ENCODE assay signal across 29 cellular contexts in genomic region chr5:37685816-37686215, GRCh38.
"Had no signal": no experiment of that assay in that cellular context is flagged by ENCODE, and none has a peak within 500 bp of the region (broad histone marks: within the 10 kb centered on the region; RNA-seq: fewer than 3 reads in every experiment).

No MANE protein-coding gene starts in this region.

- H3K9me3 Mint-ChIP-seq: type B pancreatic cell had no signal

- H3K4me1 Mint-ChIP-seq: neural progenitor cell; stimulated activated naive CD8-positive, alpha-beta T cell treated with anti-CD3 and anti-CD28 coated beads, Interleukin-15, amount 100 ng/mL, for 72 hours had no signal

- H3K27ac ChIP-seq: neural progenitor cell, pancreas, psoas muscle, right lobe of liver, sigmoid colon, skin epidermis, spleen, suprapubic skin, testis, tibial artery, transverse colon, vagina had no signal

- H3K4me3 ChIP-seq: neural progenitor cell, pancreas, psoas muscle, right lobe of liver, sigmoid colon, skin epidermis, smooth muscle cell, spleen, suprapubic skin, testis, tibial artery, transverse colon, vagina had no signal

- DNase-seq: naive thymus-derived CD4-positive, alpha-beta T cell; natural killer cell; occipital lobe; psoas muscle; right lobe of liver; sigmoid colon; spleen; stimulated activated CD4-positive, alpha-beta T cell treated with anti-CD3 and anti-CD28 coated beads, Interleukin-12 subunit alpha, Interleukin-12 subunit beta, amount 100 ng/mL, for 4 hours; stimulated activated CD4-positive, alpha-beta T cell treated with anti-CD3 and anti-CD28 coated beads, Interleukin-1b, Interleukin-23, amount 100 ng/mL, for 48 hours; stimulated activated CD4-positive, alpha-beta T cell treated with anti-CD3 and anti-CD28 coated beads, Interleukin-4, amount 100 ng/mL, for 1 hour; stimulated activated CD4-positive, alpha-beta T cell treated with anti-CD3 and anti-CD28 coated beads, Interleukin-4, amount 100 ng/mL, for 4 hours; stimulated activated CD8-positive, alpha-beta memory T cell treated with anti-CD3 and anti-CD28 coated beads, Interleukin-4, amount 100 ng/mL, for 48 hours; stimulated activated naive CD4-positive, alpha-beta T cell; stimulated activated naive CD8-positive, alpha-beta T cell treated with anti-CD3 and anti-CD28 coated beads, Interleukin-15, amount 100 ng/mL, for 72 hours; stimulated activated naive CD8-positive, alpha-beta T cell treated with anti-CD3 and anti-CD28 coated beads, Interleukin-15, Interleukin-2, amounts not matched to agents 100 U/mL and 50 U/mL, for 24 hours; substantia nigra; testis; tibial artery; transverse colon had no signal

- H3K4me3 Mint-ChIP-seq: naive thymus-derived CD4-positive, alpha-beta T cell; natural killer cell; nephron; neural progenitor cell; stimulated activated memory B cell treated with anti-CD40 and anti-IgM and Interleukin-4, amounts not matched to agents 10 μg/mL and 1 μg/mL and 100 μg/mL, for 72 hours; stimulated activated naive CD8-positive, alpha-beta T cell treated with anti-CD3 and anti-CD28 coated beads, Interleukin-15, amount 100 ng/mL, for 72 hours; type B pancreatic cell had no signal

- H3K27me3 ChIP-seq: neural progenitor cell, pancreas, right lobe of liver, sigmoid colon, spleen, suprapubic skin, testis, tibial artery, transverse colon, vagina had no signal

- ATAC-seq: natural killer cell; pancreas; right cardiac atrium; stimulated activated memory B cell treated with anti-CD40 and anti-IgM and Interleukin-4, amounts not matched to agents 10 μg/mL and 1 μg/mL and 100 μg/mL, for 72 hours; stimulated activated naive CD8-positive, alpha-beta T cell treated with anti-CD3 and anti-CD28 coated beads, Interleukin-15, amount 100 ng/mL, for 72 hours; stimulated activated naive CD8-positive, alpha-beta T cell treated with anti-CD3 and anti-CD28 coated beads, Interleukin-15, Interleukin-2, amounts not matched to agents 100 U/mL and 50 U/mL, for 24 hours had no signal

- H3K36me3 ChIP-seq: neural progenitor cell, pancreas, right lobe of liver, sigmoid colon, suprapubic skin, transverse colon, vagina had no signal

- H3K27ac Mint-ChIP-seq: naive thymus-derived CD4-positive, alpha-beta T cell; natural killer cell; neural progenitor cell; stimulated activated memory B cell treated with anti-CD40 and anti-IgM and Interleukin-4, amounts not matched to agents 10 μg/mL and 1 μg/mL and 100 μg/mL, for 72 hours; type B pancreatic cell had no signal

- H3K4me1 ChIP-seq: neural progenitor cell, pancreas, psoas muscle, right lobe of liver, sigmoid colon, spleen, suprapubic skin, testis, tibial artery, transverse colon, vagina had no signal

- H3K9me3 ChIP-seq: pancreas, psoas muscle, right lobe of liver, sigmoid colon, suprapubic skin, testis, tibial artery, vagina had no signal

- H3K27me3 Mint-ChIP-seq: naive thymus-derived CD4-positive, alpha-beta T cell; stimulated activated memory B cell treated with anti-CD40 and anti-IgM and Interleukin-4, amounts not matched to agents 10 μg/mL and 1 μg/mL and 100 μg/mL, for 72 hours; stimulated activated naive CD8-positive, alpha-beta T cell treated with anti-CD3 and anti-CD28 coated beads, Interleukin-15, amount 100 ng/mL, for 72 hours; type B pancreatic cell had no signal
